ENCODE assay signal across 19 cellular contexts in genomic region chr9:120702075-120702474, GRCh38. TPM values are rescaled to one million over a fixed set of nuclear protein-coding genes. Genes with fewer than 3 reads are reported as not detected.
DNase-seq lines count a peak whose midpoint lies in the region; ATAC-seq and TF ChIP-seq lines count a peak whose summit lies in the region.
"Had no signal": no experiment of that assay in that cellular context is flagged by ENCODE, and none has a peak within 500 bp of the region (broad histone marks: within the 10 kb centered on the region; RNA-seq: fewer than 3 reads in every experiment).

No MANE protein-coding gene starts in this region.

- TF ChIP-seq CTCF in PC-9 (conservative IDR thresholded peaks at IDR 0.05) (no peak), epithelial cell of esophagus (IDR thresholded peaks at IDR 0.05; ENCODE audit: insufficient read depth, low read depth, low read length, missing control alignments) (no peak)

- H3K9me2 ChIP-seq in PC-9 (ENCODE audit: insufficient read depth): no peaks in the 10 kb centered on the region

- H4K20me1 ChIP-seq in PC-9 (ENCODE audit: insufficient read depth): no peaks in the 10 kb centered on the region

- CTCF ChIA-PET in PC-9 (lab: Charles Lee): no interaction called here

- DNase-seq in NCI-H526 treated with DMSO at 0.1 percent for 48 hours (lab: John Stamatoyannopoulos, UW) (peak; percentile 18), NCI-H526 (lab: John Stamatoyannopoulos, UW) (no peak), PC-9 (peak in 1 of 2 experiments; percentile 89), epithelial cell of esophagus (ENCODE audit: low read depth) (peak; percentile 29), DMS 273 (lab: John Stamatoyannopoulos, UW; ENCODE audit: unreplicated experiment) (no peak), NCI-H748 (lab: John Stamatoyannopoulos, UW; ENCODE audit: unreplicated experiment) (no peak)
- DNase-seq: CD8-positive, alpha-beta T cell; DND-41; GDM1; GOT3; Kasumi-1; NCI-H187; NCI-H226; NCI-H748 treated with DMSO at 0.1 percent for 48 hours; OCI-M1 had no signal

- no TSS peak for BruUV-seq in PC-9 (replicated peaks; lab: Mats Ljungman, UMichigan)

- H3K79me2 ChIP-seq in PC-9 (ENCODE audit: low read depth): peaks cover 92% of the 10 kb centered on the region

- peak overlapping the region; percentile 18; the same call in 1 of the 2 replicates for H3K4me2 ChIP-seq in PC-9
- H3K4me2 ChIP-seq: BLaER1 had no signal

- H3K36me3 ChIP-seq in PC-9 (ENCODE audit: low read depth): peaks cover 39% of the 10 kb centered on the region
- H3K36me3 ChIP-seq: BLaER1 had no signal

- no peaks in the 10 kb centered on the region for H3K9me3 ChIP-seq in PC-9 (ENCODE audit: insufficient read depth, low read depth)
- H3K9me3 ChIP-seq: BLaER1 had no signal

- H3K4me1 ChIP-seq in PC-9 (replicated peaks; ENCODE audit: insufficient read depth): peaks cover 57% of the 10 kb centered on the region

- POLR2A ChIA-PET in PC-9 (lab: Charles Lee; ENCODE audit: unreplicated experiment): interaction anchor here (0.6 kb wide), 1 partner anchor 48 kb away, joined by 3 read pairs; no protein-coding TSS in a partner anchor

- ATAC-seq in GM21576 (IDR thresholded peaks at IDR 0.05; ENCODE audit: unreplicated experiment) (no peak), GM18861 (IDR thresholded peaks at IDR 0.05; ENCODE audit: unreplicated experiment) (no peak)
- ATAC-seq: CD8-positive, alpha-beta T cell had no signal

- no peaks in the 10 kb centered on the region for H3K27me3 ChIP-seq in PC-9 (ENCODE audit: insufficient read depth, low read depth)
- H3K27me3 ChIP-seq: BLaER1 had no signal

- no peak overlapping the region for H3K4me3 ChIP-seq in PC-9
- H3K4me3 ChIP-seq in epithelial cell of esophagus (ENCODE audit: low read length): no peak overlapping the region
- H3K4me3 ChIP-seq: BLaER1 had no signal

- H3K27ac ChIP-seq in PC-9: peak overlapping the region; percentile 69
- H3K27ac ChIP-seq: 22Rv1, BLaER1 had no signal

- peaks cover 22% of the 10 kb centered on the region; the same call in 1 of the 2 replicates for H3F3A ChIP-seq in PC-9 (ENCODE audit: insufficient read depth, low read depth)

- no peak overlapping the region for H2AFZ ChIP-seq in PC-9

- intact Hi-C loops in PC-9 (cut with micrococcal nuclease; ENCODE audit: unreplicated experiment): no loop called here

RNA-seq across cellular contexts. Expression of gene MEGF9, which starts 12.2 kb away (rescaled TPM):
- 30.3 and 35.7 TPM in 2 replicates for total RNA-seq in PC-9 (2021)

Comparison
In these comparisons a context has a peak if more than half of its experiments do, and no peak if none do; other contexts are left out.
1. DNase-seq: peak in NCI-H526 treated with DMSO at 0.1 percent for 48 hours (single experiment) and epithelial cell of esophagus (single experiment); none in NCI-H526 (0 of 2), DMS 273 (single experiment) and NCI-H748 (single experiment).